23 cellular contexts compared by ENCODE assay signal in the genomic region with DNA sequence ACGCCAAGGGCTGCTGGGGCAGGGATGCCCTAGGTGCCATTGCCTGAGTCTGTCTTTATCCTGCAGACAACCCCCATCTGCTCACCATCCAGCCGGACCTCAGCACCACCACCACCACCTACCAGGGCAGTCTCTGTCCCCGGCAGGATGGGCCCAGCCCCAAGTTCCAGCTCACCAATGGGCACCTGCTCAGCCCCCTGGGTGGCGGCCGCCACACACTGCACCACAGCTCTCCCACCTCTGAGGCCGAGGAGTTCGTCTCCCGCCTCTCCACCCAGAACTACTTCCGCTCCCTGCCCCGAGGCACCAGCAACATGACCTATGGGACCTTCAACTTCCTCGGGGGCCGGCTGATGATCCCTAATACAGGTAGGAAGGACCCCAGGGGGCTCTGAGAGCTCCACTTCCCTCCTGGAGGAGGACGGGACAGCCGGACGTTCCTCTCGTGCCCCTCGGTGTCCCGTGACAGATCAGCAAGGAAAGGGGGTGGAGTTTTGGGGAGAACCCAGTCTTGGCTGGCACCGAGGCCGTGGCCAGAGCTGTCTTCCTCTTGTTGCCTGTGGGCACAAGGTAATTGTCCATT. TPM values are rescaled to one million over a fixed set of nuclear protein-coding genes. Genes with fewer than 3 reads are reported as not detected.
"Had no signal": no experiment of that assay in that cellular context is flagged by ENCODE, and none has a peak within 500 bp of the region (broad histone marks: within the 10 kb centered on the region; RNA-seq: fewer than 3 reads in every experiment).

No MANE protein-coding gene starts in this region.

- H3K4me1 ChIP-seq: testis, tibial nerve, upper lobe of right lung, vagina had no signal

- H3K9me3 Mint-ChIP-seq: nephron progenitor cell had no signal

- H3K27me3 ChIP-seq: testis, vagina had no signal

- H3K36me3 ChIP-seq: heart right ventricle, tibial nerve, upper lobe of right lung, vagina had no signal

- H3K9me3 ChIP-seq: heart right ventricle, testis, tibial nerve, upper lobe of right lung, vagina had no signal

- H3K27ac Mint-ChIP-seq: stimulated activated memory B cell treated with anti-CD40 and anti-IgM and Interleukin-4, amounts not matched to agents 10 μg/mL and 1 μg/mL and 100 μg/mL, for 72 hours had no signal

- H3K36me3 Mint-ChIP-seq: immature natural killer cell; stimulated activated memory B cell treated with anti-CD40 and anti-IgM and Interleukin-4, amounts not matched to agents 10 μg/mL and 1 μg/mL and 100 μg/mL, for 72 hours had no signal

- H3K4me3 ChIP-seq: heart right ventricle, lung, testis, tibial nerve, upper lobe of right lung, vagina had no signal

- ATAC-seq: esophagus mucosa; heart right ventricle; left cardiac atrium; left ventricle myocardium superior; stimulated activated memory B cell treated with anti-CD40 and anti-IgM and Interleukin-4, amounts not matched to agents 10 μg/mL and 1 μg/mL and 100 μg/mL, for 72 hours; stimulated activated naive CD8-positive, alpha-beta T cell treated with anti-CD3 and anti-CD28 coated beads, Interleukin-15, amount 100 ng/mL, for 72 hours; upper lobe of right lung had no signal

- DNase-seq: effector memory CD4-positive, alpha-beta T cell; heart right ventricle; immature natural killer cell; kidney; left cardiac atrium; left ventricle myocardium superior; mesenchymal stem cell; midbrain; nephron progenitor cell; small intestine; stimulated activated CD4-positive, alpha-beta T cell treated with anti-CD3 and anti-CD28 coated beads, Interleukin-4, amount 100 ng/mL, for 1 hour; stimulated activated CD8-positive, alpha-beta memory T cell treated with anti-CD3 and anti-CD28 coated beads, Interleukin-4, amount 100 ng/mL, for 48 hours; stimulated activated naive CD8-positive, alpha-beta T cell treated with anti-CD3 and anti-CD28 coated beads, Interleukin-15, amount 100 ng/mL, for 72 hours; testis; upper lobe of right lung had no signal

- H3K27ac ChIP-seq: heart right ventricle, testis, tibial nerve, upper lobe of right lung, vagina had no signal

- H3K4me3 Mint-ChIP-seq: nephron progenitor cell; stimulated activated memory B cell treated with anti-CD40 and anti-IgM and Interleukin-4, amounts not matched to agents 10 μg/mL and 1 μg/mL and 100 μg/mL, for 72 hours; stimulated activated naive CD8-positive, alpha-beta T cell treated with anti-CD3 and anti-CD28 coated beads, Interleukin-15, amount 100 ng/mL, for 72 hours had no signal

RNA-seq across cellular contexts. Expression of gene HK3, which starts 24.9 kb away (rescaled TPM):
- total RNA-seq: fibroblast of lung, glomerular endothelial cell, osteocyte had no signal
